In genomic region chr17:51670899-51671298, GRCh38 we compare ENCODE assay signal across 34 cellular contexts.
"Had no signal": no experiment of that assay in that cellular context is flagged by ENCODE, and none has a peak within 500 bp of the region (broad histone marks: within the 10 kb centered on the region; RNA-seq: fewer than 3 reads in every experiment).

No MANE protein-coding gene starts in this region.

- H3K4me2 ChIP-seq: KMS-11 had no signal

- H3K36me3 ChIP-seq: MG63 had no signal

- H3K27me3 ChIP-seq: MG63 had no signal

- H3K9me3 ChIP-seq: MG63 had no signal

- H3K4me3 ChIP-seq: MG63 had no signal

- DNase-seq: Karpas-422, Kasumi-1, KG1, MG63, MM.1S, MV-4-11, NCI-H1048, NCI-H1092, NCI-H1092 treated with DMSO at 0.1 percent for 48 hours, NCI-H1105, NCI-H1105 treated with DMSO at 0.1 percent for 48 hours, NCI-H1417, NCI-H1417 treated with DMSO at 0.1 percent for 48 hours, NCI-H1436, NCI-H1436 treated with DMSO at 0.1 percent for 48 hours, NCI-H146, NCI-H1694, NCI-H1694 treated with DMSO at 0.1 percent for 48 hours, NCI-H187, NCI-H187 treated with DMSO at 0.1 percent for 48 hours, NCI-H1930, NCI-H2029, NCI-H2029 treated with DMSO at 0.1 percent for 48 hours, NCI-H2081, NCI-H2081 treated with DMSO at 0.1 percent for 48 hours, NCI-H2107, NCI-H2171, NCI-H2171 treated with DMSO at 0.1 percent for 48 hours, NCI-H2227 treated with DMSO at 0.1 percent for 48 hours, NCI-H226, NCI-H345, NCI-H446, NCI-H446 treated with DMSO at 0.1 percent for 48 hours had no signal

- H3K9ac ChIP-seq: KMS-11 had no signal

- H3K27ac ChIP-seq: KMS-11 had no signal
